10 cellular contexts compared by ENCODE assay signal in the genomic region with DNA sequence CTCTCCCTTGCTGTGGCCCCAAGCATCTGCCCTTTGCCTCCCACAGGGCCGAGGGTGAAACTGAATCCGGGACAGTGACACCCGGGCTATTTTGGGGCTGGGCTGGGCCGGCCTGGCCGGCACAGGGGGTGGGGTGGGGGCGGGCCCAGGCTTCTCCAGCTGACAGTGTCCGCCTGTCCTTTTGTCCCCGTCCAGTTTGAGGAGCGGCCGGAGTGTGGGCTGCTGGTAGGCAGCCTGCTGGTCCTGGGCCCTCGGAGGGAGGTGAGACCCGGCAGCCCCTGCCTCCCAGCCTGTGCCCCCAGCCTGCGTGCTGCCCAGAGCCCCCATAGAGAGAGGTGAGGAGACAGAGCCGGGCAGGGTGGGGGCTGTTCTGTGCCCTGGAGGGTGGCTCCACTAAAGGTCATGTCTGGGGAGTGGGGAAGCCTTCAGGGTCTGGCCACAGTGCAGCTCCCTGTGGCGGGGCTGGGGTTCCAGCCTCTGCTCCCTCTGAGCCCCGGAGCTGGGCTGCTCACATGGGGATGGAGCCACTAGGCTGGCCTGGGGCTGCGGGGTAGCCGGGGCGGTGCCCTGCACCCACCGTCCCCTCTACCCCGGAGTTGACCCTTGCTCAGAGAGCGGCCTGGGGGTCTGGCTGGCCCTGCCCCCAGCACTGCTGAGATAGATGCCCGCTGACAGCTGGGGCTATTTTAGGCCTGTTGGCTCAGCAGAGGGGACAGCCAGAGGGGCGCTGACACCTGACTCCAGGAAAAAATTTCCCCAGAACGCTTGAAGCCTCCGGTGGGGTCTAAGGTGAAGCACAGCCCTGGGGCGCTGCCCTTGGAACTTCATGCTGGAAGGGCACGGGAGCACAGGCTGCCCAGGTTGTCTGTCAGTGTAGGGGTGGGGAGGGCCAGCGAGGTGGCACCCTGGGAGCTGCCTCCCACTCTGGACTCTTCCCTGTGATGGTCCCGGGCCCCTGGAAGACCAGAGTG. TPM values are rescaled to one million over a fixed set of nuclear protein-coding genes. Genes with fewer than 3 reads are reported as not detected.
A peak's percentile ranks its signal among the peaks of the same experiment; 100 is the strongest.
DNase-seq lines count a peak whose midpoint lies in the region; ATAC-seq and TF ChIP-seq lines count a peak whose summit lies in the region.
"Had no signal": no experiment of that assay in that cellular context is flagged by ENCODE, and none has a peak within 500 bp of the region (broad histone marks: within the 10 kb centered on the region; RNA-seq: fewer than 3 reads in every experiment).

A gene with protein sequence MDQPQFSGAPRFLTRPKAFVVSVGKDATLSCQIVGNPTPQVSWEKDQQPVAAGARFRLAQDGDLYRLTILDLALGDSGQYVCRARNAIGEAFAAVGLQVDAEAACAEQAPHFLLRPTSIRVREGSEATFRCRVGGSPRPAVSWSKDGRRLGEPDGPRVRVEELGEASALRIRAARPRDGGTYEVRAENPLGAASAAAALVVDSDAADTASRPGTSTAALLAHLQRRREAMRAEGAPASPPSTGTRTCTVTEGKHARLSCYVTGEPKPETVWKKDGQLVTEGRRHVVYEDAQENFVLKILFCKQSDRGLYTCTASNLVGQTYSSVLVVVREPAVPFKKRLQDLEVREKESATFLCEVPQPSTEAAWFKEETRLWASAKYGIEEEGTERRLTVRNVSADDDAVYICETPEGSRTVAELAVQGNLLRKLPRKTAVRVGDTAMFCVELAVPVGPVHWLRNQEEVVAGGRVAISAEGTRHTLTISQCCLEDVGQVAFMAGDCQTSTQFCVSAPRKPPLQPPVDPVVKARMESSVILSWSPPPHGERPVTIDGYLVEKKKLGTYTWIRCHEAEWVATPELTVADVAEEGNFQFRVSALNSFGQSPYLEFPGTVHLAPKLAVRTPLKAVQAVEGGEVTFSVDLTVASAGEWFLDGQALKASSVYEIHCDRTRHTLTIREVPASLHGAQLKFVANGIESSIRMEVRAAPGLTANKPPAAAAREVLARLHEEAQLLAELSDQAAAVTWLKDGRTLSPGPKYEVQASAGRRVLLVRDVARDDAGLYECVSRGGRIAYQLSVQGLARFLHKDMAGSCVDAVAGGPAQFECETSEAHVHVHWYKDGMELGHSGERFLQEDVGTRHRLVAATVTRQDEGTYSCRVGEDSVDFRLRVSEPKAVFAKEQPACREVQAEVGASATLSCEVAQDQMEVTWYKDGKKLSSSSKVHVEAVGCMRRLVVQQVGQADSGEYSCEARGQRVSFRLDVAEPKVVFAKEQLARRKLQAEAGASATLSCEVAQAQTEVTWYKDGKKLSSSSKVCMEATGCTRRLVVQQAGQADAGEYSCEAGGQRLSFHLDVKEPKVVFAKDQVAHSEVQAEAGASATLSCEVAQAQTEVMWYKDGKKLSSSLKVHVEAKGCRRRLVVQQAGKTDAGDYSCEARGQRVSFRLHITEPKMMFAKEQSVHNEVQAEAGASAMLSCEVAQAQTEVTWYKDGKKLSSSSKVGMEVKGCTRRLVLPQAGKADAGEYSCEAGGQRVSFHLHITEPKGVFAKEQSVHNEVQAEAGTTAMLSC (N-terminal part only) (plus strand): TSS at position 194 of the 971 bp plus-strand sequence. CDS start 3,740 bp downstream, outside the sequence.

- peaks cover 3% of the 10 kb centered on the region for H3K4me1 ChIP-seq in lower lobe of right lung
- H3K4me1 ChIP-seq in esophagus squamous epithelium = peaks cover 6 to 33% (median 6%) of the 10 kb centered on the region in 3 donors

- H3K9me3 Mint-ChIP-seq in T-helper 2 cell treated with Interferon-gamma antibody and Interleukin-4, amounts not matched to agents 5 μg/mL and 100 μg/mL, for 36 hours = no peaks in the 10 kb centered on the region

- TF ChIP-seq POLR2A in esophagus squamous epithelium (IDR thresholded peaks at IDR 0.05) = no peak

- H3K27me3 ChIP-seq in lower lobe of right lung (ENCODE audit: low read depth) (peaks cover 18% of the 10 kb centered on the region), esophagus squamous epithelium (peaks cover 0 to 58% (median 0%) of the 10 kb centered on the region in 4 donors)

- no peak within 1 kb of the TSS for H3K27ac Mint-ChIP-seq in T-helper 2 cell treated with Interferon-gamma antibody and Interleukin-4, amounts not matched to agents 5 μg/mL and 100 μg/mL, for 36 hours

- TF ChIP-seq CTCF in lower lobe of right lung (IDR thresholded peaks at IDR 0.05) = no peak
- TF ChIP-seq CTCF in esophagus squamous epithelium (IDR thresholded peaks at IDR 0.05) = no peak

- peaks cover 3% of the 10 kb centered on the region for H3K27me3 Mint-ChIP-seq in T-helper 2 cell treated with Interferon-gamma antibody and Interleukin-4, amounts not matched to agents 5 μg/mL and 100 μg/mL, for 36 hours (ENCODE audit: low read depth)

- no peak for DNase-seq in T-helper 2 cell treated with Interferon-gamma antibody and Interleukin-4, amounts not matched to agents 5 μg/mL and 100 μg/mL, for 36 hours (ENCODE audit: low spot score)
- DNase-seq in cerebellum (ENCODE audit: low spot score) (no peak), lower lobe of right lung (no peak), esophagus squamous epithelium (lab: John Stamatoyannopoulos, UW) (no peak)
- DNase-seq: 8988T had no signal

- 40% methylated on average over 1 of the region's 30 CpGs; no CpG with 5 or more reads in 1 of the 2 donors for WGBS in esophagus squamous epithelium, 2 donors

- H3K27ac ChIP-seq in lower lobe of right lung (no peak within 1 kb of the TSS), temporal lobe (ENCODE audit: low read depth, low read length) (no peak within 1 kb of the TSS), esophagus squamous epithelium (no peak within 1 kb of the TSS)
- H3K27ac ChIP-seq: neutrophil had no signal

- H3K36me3 ChIP-seq in lower lobe of right lung = no peaks in the 10 kb centered on the region
- H3K36me3 ChIP-seq in esophagus squamous epithelium = no peaks in the 10 kb centered on the region
- H3K36me3 ChIP-seq: neutrophil had no signal

- no peak within 1 kb of the TSS for H3K4me3 Mint-ChIP-seq in T-helper 2 cell treated with Interferon-gamma antibody and Interleukin-4, amounts not matched to agents 5 μg/mL and 100 μg/mL, for 36 hours

- H3K4me1 Mint-ChIP-seq in T-helper 2 cell treated with Interferon-gamma antibody and Interleukin-4, amounts not matched to agents 5 μg/mL and 100 μg/mL, for 36 hours (ENCODE audit: low read depth) = no peaks in the 10 kb centered on the region

- H3K4me3 ChIP-seq in lower lobe of right lung = peak within 1 kb of the TSS; percentile 34
- no peak within 1 kb of the TSS for H3K4me3 ChIP-seq in esophagus squamous epithelium

- H3K9me3 ChIP-seq in lower lobe of right lung (no peaks in the 10 kb centered on the region), esophagus squamous epithelium (no peaks in the 10 kb centered on the region)
- H3K9me3 ChIP-seq: neutrophil had no signal

- intact Hi-C loops in T-helper 2 cell treated with Interferon-gamma antibody and Interleukin-4, amounts not matched to agents 100 ng/mL and 5 ng/mL, for 36 hours (cut with micrococcal nuclease) = no loop called here
- intact Hi-C loops in lower lobe of right lung (cut with DNase I) = no loop called here
- intact Hi-C loops in esophagus squamous epithelium (cut with DNase I) = no loop called here

- peak in 1 of 2 donors; percentile 1 for ATAC-seq in lower lobe of right lung
- ATAC-seq in HG03378 (IDR thresholded peaks at IDR 0.05; ENCODE audit: unreplicated experiment) = no peak
- ATAC-seq in GM19035 (IDR thresholded peaks at IDR 0.05; ENCODE audit: unreplicated experiment) = no peak

- no peaks in the 10 kb centered on the region for H3K36me3 Mint-ChIP-seq in T-helper 2 cell treated with Interferon-gamma antibody and Interleukin-4, amounts not matched to agents 5 μg/mL and 100 μg/mL, for 36 hours (ENCODE audit: low read depth)

RNA-seq across cellular contexts. Expression of the gene that starts here (rescaled TPM):
- total RNA-seq in T-helper 2 cell treated with Interferon-gamma antibody and Interleukin-4, amounts not matched to agents 100 ng/mL and 5 ng/mL, for 36 hours = 21.6 and 23.1 TPM in 2 replicates
- total RNA-seq in cerebellum (52.9 TPM), lower lobe of right lung (35.6 TPM), temporal lobe (49.2 TPM), esophagus squamous epithelium (10 to 100 TPM in 2 of 4 donors, 1 to 10 TPM in 2; 4.0 to 53.2 (median 13.8) TPM)
